1 cellular context compared by ENCODE assay signal in the genomic region with DNA sequence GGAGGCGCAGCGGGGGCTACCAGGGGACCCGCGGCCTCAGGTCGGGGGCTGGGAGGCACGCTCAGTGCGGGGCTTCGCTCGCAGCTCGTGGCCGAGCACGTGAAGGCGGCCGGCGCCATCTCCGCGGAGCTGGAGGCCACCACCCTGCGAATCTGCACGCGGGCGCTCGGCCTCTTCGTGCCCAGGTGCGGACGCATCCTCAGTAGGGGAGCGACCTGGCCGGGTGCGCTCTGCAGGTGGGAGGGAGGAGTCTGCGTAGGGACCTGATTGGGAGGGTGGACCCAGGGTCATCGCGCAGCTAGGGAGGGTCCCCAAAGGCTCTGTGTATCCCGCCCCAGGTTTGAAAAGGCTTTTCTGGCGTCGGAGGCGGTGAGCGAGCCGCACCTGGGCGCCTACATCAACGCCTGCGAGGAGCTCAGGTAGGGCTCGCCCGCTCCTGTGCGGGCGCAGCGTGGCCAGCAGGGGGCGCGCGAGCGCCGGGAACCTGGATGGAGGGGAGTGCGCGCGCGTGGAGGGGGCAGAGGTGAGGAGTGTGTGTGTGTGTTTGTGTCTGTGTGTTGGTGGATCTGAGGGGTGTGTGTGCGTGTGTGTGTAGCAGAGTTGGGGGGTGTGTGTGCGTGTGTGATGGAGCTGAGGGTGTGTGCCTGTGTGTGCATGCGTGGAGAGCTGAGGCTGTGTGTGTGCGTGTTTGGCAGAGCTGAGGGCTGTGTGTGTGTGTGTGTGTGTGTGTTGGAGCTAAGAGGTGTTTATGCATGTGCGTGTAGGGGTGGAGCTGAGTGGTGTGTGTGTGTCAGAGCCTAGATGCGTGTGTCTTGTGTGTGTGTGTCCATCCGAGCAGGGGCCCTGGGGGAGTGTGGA.
TF ChIP-seq lines count a peak whose summit lies in the region.

No MANE protein-coding gene starts in this region.

TF ChIP-seq in HepG2, 621 proteins besides CTCF, POLR2A, EP300 and RAD21 (continues in another document):
- TF ChIP-seq, protein P1, sequence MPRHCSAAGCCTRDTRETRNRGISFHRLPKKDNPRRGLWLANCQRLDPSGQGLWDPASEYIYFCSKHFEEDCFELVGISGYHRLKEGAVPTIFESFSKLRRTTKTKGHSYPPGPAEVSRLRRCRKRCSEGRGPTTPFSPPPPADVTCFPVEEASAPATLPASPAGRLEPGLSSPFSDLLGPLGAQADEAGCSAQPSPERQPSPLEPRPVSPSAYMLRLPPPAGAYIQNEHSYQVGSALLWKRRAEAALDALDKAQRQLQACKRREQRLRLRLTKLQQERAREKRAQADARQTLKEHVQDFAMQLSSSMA (CRISPR knock-in tag; IDR thresholded peaks at IDR 0.05), result no peak
- TF ChIP-seq, protein P2, sequence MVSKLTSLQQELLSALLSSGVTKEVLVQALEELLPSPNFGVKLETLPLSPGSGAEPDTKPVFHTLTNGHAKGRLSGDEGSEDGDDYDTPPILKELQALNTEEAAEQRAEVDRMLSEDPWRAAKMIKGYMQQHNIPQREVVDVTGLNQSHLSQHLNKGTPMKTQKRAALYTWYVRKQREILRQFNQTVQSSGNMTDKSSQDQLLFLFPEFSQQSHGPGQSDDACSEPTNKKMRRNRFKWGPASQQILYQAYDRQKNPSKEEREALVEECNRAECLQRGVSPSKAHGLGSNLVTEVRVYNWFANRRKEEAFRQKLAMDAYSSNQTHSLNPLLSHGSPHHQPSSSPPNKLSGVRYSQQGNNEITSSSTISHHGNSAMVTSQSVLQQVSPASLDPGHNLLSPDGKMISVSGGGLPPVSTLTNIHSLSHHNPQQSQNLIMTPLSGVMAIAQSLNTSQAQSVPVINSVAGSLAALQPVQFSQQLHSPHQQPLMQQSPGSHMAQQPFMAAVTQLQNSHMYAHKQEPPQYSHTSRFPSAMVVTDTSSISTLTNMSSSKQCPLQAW (CRISPR knock-in tag; IDR thresholded peaks at IDR 0.05), result no peak
- TF ChIP-seq, protein P3, sequence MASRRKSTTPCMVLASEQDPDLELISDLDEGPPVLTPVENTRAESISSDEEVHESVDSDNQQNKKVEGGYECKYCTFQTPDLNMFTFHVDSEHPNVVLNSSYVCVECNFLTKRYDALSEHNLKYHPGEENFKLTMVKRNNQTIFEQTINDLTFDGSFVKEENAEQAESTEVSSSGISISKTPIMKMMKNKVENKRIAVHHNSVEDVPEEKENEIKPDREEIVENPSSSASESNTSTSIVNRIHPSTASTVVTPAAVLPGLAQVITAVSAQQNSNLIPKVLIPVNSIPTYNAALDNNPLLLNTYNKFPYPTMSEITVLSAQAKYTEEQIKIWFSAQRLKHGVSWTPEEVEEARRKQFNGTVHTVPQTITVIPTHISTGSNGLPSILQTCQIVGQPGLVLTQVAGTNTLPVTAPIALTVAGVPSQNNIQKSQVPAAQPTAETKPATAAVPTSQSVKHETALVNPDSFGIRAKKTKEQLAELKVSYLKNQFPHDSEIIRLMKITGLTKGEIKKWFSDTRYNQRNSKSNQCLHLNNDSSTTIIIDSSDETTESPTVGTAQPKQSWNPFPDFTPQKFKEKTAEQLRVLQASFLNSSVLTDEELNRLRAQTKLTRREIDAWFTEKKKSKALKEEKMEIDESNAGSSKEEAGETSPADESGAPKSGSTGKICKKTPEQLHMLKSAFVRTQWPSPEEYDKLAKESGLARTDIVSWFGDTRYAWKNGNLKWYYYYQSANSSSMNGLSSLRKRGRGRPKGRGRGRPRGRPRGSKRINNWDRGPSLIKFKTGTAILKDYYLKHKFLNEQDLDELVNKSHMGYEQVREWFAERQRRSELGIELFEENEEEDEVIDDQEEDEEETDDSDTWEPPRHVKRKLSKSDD (CRISPR knock-in tag; IDR thresholded peaks at IDR 0.05; ENCODE audit: low read depth), result no peak; the same call in 1 of the 2 replicates
- TF ChIP-seq, protein P4, sequence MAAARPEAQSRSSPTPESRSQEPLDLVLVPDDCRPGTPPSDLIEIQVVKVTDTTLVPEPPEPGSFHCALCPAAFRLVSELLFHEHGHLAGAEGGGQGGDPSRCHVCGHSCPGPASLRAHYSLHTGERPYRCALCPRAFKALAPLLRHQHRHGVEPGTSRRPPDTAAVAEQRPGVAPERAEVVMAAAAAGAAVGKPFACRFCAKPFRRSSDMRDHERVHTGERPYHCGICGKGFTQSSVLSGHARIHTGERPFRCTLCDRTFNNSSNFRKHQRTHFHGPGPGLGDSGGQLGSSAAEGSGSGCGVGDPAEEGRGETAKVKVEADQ (CRISPR knock-in tag; IDR thresholded peaks at IDR 0.05; ENCODE audit: borderline replicate concordance), result 0 out of 2 replicates have a peak, but pooled peaks have one; percentile 38
- no peak for TF ChIP-seq SRY (CRISPR knock-in tag; IDR thresholded peaks at IDR 0.05)
- TF ChIP-seq RARA (CRISPR knock-in tag; IDR thresholded peaks at IDR 0.05), result no peak
- TF ChIP-seq ZNF136 (CRISPR knock-in tag; IDR thresholded peaks at IDR 0.05; ENCODE audit: low read depth), result peak; percentile 46; the same call in 1 of the 2 replicates
- TF ChIP-seq, protein P5, sequence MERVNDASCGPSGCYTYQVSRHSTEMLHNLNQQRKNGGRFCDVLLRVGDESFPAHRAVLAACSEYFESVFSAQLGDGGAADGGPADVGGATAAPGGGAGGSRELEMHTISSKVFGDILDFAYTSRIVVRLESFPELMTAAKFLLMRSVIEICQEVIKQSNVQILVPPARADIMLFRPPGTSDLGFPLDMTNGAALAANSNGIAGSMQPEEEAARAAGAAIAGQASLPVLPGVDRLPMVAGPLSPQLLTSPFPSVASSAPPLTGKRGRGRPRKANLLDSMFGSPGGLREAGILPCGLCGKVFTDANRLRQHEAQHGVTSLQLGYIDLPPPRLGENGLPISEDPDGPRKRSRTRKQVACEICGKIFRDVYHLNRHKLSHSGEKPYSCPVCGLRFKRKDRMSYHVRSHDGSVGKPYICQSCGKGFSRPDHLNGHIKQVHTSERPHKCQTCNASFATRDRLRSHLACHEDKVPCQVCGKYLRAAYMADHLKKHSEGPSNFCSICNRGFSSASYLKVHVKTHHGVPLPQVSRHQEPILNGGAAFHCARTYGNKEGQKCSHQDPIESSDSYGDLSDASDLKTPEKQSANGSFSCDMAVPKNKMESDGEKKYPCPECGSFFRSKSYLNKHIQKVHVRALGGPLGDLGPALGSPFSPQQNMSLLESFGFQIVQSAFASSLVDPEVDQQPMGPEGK (CRISPR knock-in tag; IDR thresholded peaks at IDR 0.05), result peak; percentile 49; the same call in 1 of the 2 replicates
- no peak for TF ChIP-seq NFE2L2 (IDR thresholded peaks at IDR 0.05; ENCODE audit: low read length)
- TF ChIP-seq ZNF17 (CRISPR knock-in tag; IDR thresholded peaks at IDR 0.05), result no peak
- TF ChIP-seq CREB1 (IDR thresholded peaks at IDR 0.05), result no peak
- TF ChIP-seq CREB1 (CRISPR knock-in tag; IDR thresholded peaks at IDR 0.05), result no peak
- 0 out of 2 replicates have a peak, but pooled peaks have one; percentile 32 for TF ChIP-seq ZNF672 (CRISPR knock-in tag; IDR thresholded peaks at IDR 0.05)
- no peak for TF ChIP-seq ZFP62 (CRISPR knock-in tag; IDR thresholded peaks at IDR 0.05)
- TF ChIP-seq ZNF292 (CRISPR knock-in tag; IDR thresholded peaks at IDR 0.05; ENCODE audit: borderline replicate concordance, low read depth), result 0 out of 2 replicates have a peak, but pooled peaks have one; percentile 5
- no peak for TF ChIP-seq ZNF543 (CRISPR knock-in tag; IDR thresholded peaks at IDR 0.05)
- TF ChIP-seq, protein P6, sequence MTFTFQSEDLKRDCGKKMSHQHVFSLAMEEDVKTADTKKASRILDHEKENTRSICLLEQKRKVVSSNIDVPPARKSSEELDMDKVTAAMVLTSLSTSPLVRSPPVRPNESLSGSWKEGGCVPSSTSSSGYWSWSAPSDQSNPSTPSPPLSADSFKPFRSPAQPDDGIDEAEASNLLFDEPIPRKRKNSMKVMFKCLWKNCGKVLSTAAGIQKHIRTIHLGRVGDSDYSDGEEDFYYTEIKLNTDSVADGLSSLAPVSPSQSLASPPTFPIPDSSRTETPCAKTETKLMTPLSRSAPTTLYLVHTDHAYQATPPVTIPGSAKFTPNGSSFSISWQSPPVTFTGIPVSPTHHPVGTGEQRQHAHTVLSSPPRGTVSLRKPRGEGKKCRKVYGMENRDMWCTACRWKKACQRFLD (CRISPR knock-in tag; IDR thresholded peaks at IDR 0.05; ENCODE audit: borderline replicate concordance), result no peak
- no peak for TF ChIP-seq XBP1 (CRISPR knock-in tag; IDR thresholded peaks at IDR 0.05)
- TF ChIP-seq KLF16 (CRISPR knock-in tag; IDR thresholded peaks at IDR 0.05), result no peak
- no peak for TF ChIP-seq MIER2 (CRISPR knock-in tag; IDR thresholded peaks at IDR 0.05)
- TF ChIP-seq ZSCAN21 (CRISPR knock-in tag; IDR thresholded peaks at IDR 0.05; ENCODE audit: borderline replicate concordance), result peak; percentile 56; the same call in 1 of the 2 replicates
- TF ChIP-seq, protein P7, sequence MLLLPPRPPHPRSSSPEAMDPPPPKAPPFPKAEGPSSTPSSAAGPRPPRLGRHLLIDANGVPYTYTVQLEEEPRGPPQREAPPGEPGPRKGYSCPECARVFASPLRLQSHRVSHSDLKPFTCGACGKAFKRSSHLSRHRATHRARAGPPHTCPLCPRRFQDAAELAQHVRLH (CRISPR knock-in tag; IDR thresholded peaks at IDR 0.05; ENCODE audit: borderline replicate concordance, low read depth), result peak; percentile 68; the same call in 1 of the 2 replicates
- TF ChIP-seq SRSF1 (optimal IDR thresholded peaks at IDR 0.05; ENCODE audit: low read depth, low read length), result peak; percentile 32
- peak; percentile 29 for TF ChIP-seq SRSF4 (IDR thresholded peaks at IDR 0.05; ENCODE audit: low read depth, low read length, poor library complexity, severe bottlenecking)
- TF ChIP-seq ZNF776 (CRISPR knock-in tag; IDR thresholded peaks at IDR 0.05), result no peak
- no peak for TF ChIP-seq JDP2 (CRISPR knock-in tag; IDR thresholded peaks at IDR 0.05; ENCODE audit: borderline replicate concordance)
- TF ChIP-seq SP140L (CRISPR knock-in tag; IDR thresholded peaks at IDR 0.05; ENCODE audit: borderline replicate concordance), result no peak
- no peak for TF ChIP-seq PCBP2 (optimal IDR thresholded peaks at IDR 0.05; ENCODE audit: low read depth, low read length, poor library complexity, severe bottlenecking)
- TF ChIP-seq SOX6 (IDR thresholded peaks at IDR 0.05), result no peak
- peak; percentile 17 for TF ChIP-seq SOX6 (CRISPR knock-in tag; IDR thresholded peaks at IDR 0.05)
- 0 out of 2 replicates have a peak, but pooled peaks have one; percentile 75 for TF ChIP-seq SAFB2 (CRISPR knock-in tag; IDR thresholded peaks at IDR 0.05; ENCODE audit: borderline replicate concordance, low read depth)
- no peak for TF ChIP-seq IKZF1 (IDR thresholded peaks at IDR 0.05)
- peak; percentile 40; the same call in 1 of the 2 replicates for TF ChIP-seq FOXK2 (IDR thresholded peaks at IDR 0.05)
- TF ChIP-seq ZNF207 (IDR thresholded peaks at IDR 0.05; ENCODE audit: borderline replicate concordance), result no peak
- no peak for TF ChIP-seq ZNF510 (CRISPR knock-in tag; IDR thresholded peaks at IDR 0.05; ENCODE audit: low read depth)
- TF ChIP-seq SP4 (CRISPR knock-in tag; IDR thresholded peaks at IDR 0.05), result peak; percentile 46; the same call in 1 of the 2 replicates
- TF ChIP-seq, protein P8, sequence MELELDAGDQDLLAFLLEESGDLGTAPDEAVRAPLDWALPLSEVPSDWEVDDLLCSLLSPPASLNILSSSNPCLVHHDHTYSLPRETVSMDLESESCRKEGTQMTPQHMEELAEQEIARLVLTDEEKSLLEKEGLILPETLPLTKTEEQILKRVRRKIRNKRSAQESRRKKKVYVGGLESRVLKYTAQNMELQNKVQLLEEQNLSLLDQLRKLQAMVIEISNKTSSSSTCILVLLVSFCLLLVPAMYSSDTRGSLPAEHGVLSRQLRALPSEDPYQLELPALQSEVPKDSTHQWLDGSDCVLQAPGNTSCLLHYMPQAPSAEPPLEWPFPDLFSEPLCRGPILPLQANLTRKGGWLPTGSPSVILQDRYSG (CRISPR knock-in tag; IDR thresholded peaks at IDR 0.05), result no peak
- TF ChIP-seq REL (CRISPR knock-in tag; conservative IDR thresholded peaks at IDR 0.05), result peak; percentile 76; the same call in 1 of the 2 replicates
- TF ChIP-seq, protein P9, sequence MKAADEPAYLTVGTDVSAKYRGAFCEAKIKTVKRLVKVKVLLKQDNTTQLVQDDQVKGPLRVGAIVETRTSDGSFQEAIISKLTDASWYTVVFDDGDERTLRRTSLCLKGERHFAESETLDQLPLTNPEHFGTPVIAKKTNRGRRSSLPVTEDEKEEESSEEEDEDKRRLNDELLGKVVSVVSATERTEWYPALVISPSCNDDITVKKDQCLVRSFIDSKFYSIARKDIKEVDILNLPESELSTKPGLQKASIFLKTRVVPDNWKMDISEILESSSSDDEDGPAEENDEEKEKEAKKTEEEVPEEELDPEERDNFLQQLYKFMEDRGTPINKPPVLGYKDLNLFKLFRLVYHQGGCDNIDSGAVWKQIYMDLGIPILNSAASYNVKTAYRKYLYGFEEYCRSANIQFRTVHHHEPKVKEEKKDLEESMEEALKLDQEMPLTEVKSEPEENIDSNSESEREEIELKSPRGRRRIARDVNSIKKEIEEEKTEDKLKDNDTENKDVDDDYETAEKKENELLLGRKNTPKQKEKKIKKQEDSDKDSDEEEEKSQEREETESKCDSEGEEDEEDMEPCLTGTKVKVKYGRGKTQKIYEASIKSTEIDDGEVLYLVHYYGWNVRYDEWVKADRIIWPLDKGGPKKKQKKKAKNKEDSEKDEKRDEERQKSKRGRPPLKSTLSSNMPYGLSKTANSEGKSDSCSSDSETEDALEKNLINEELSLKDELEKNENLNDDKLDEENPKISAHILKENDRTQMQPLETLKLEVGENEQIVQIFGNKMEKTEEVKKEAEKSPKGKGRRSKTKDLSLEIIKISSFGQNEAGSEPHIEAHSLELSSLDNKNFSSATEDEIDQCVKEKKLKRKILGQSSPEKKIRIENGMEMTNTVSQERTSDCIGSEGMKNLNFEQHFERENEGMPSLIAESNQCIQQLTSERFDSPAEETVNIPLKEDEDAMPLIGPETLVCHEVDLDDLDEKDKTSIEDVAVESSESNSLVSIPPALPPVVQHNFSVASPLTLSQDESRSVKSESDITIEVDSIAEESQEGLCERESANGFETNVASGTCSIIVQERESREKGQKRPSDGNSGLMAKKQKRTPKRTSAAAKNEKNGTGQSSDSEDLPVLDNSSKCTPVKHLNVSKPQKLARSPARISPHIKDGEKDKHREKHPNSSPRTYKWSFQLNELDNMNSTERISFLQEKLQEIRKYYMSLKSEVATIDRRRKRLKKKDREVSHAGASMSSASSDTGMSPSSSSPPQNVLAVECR (CRISPR knock-in tag; IDR thresholded peaks at IDR 0.05; ENCODE audit: borderline replicate concordance), result no peak
- TF ChIP-seq, protein P10, sequence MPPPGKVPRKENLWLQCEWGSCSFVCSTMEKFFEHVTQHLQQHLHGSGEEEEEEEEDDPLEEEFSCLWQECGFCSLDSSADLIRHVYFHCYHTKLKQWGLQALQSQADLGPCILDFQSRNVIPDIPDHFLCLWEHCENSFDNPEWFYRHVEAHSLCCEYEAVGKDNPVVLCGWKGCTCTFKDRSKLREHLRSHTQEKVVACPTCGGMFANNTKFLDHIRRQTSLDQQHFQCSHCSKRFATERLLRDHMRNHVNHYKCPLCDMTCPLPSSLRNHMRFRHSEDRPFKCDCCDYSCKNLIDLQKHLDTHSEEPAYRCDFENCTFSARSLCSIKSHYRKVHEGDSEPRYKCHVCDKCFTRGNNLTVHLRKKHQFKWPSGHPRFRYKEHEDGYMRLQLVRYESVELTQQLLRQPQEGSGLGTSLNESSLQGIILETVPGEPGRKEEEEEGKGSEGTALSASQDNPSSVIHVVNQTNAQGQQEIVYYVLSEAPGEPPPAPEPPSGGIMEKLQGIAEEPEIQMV (CRISPR knock-in tag; IDR thresholded peaks at IDR 0.05; ENCODE audit: low read depth), result no peak
- peak; percentile 84 for TF ChIP-seq ZSCAN25 (CRISPR knock-in tag; IDR thresholded peaks at IDR 0.05)
- no peak for TF ChIP-seq RBAK (CRISPR knock-in tag; IDR thresholded peaks at IDR 0.05)
